In the genomic region with DNA sequence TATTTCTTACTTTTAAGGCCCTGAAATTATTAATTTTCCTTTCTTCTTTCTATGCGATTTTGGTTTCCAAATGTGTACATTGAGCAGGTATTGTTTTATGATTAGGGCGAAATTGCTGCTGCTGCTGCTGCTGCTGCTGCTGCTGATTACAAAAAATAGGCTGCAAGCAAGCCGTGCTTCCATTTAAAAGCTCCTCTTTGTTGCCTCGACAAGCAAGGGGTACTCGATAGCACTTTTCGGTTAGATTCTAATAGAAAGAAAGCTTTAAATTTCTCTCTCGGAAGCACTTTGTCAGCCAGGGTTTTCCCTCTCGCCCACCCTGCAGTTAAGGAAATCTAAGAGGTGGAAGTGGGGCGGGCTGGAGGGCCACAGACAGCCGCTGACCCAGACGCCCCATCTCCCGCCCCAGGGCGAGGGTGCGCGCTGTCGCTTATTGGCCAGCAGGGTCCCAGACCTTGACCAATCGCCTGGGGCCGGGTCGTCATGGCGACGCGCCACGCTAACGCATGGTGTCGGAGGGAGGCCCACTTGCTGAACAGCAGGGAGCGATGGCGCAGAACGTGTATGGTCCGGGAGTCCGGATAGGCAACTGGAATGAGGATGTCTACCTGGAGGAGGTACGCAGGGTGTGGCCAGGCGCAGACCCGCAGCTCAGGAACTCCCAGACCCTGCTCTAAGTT, we compare ENCODE assay signal across 8 cellular contexts. TPM values are rescaled to one million over a fixed set of nuclear protein-coding genes. Genes with fewer than 3 reads are reported as not detected.
A peak's percentile ranks its signal among the peaks of the same experiment; 100 is the strongest.
DNase-seq lines count a peak whose midpoint lies in the region; ATAC-seq and TF ChIP-seq lines count a peak whose summit lies in the region.

TSS of gene CFAP161 (plus strand) at position 489 of the 680 bp plus-strand sequence. CDS start at position 549, 60 bp downstream.

- H3K27me3 Mint-ChIP-seq in activated CD8-positive, alpha-beta memory T cell treated with anti-CD3 and anti-CD28 coated beads, Interleukin-2, amount 10 ng/mL, durations not matched to agents 7 days and 5 days, result peaks cover 76% of the 10 kb centered on the region
- peaks cover 59 to 76% (median 70%) of the 10 kb centered on the region in 5 donors for H3K27me3 Mint-ChIP-seq in naive thymus-derived CD4-positive, alpha-beta T cell

- no peaks in the 10 kb centered on the region for H3K27me3 ChIP-seq in naive thymus-derived CD4-positive, alpha-beta T cell (ENCODE audit: control insufficient read depth in 2 of 2, insufficient read depth in 2 of 2, low read length in 2 of 2)

- no peaks in the 10 kb centered on the region for H3K36me3 ChIP-seq in naive thymus-derived CD4-positive, alpha-beta T cell (ENCODE audit: control insufficient read depth in 2 of 3, insufficient read depth in 3 of 3, low read length in 3 of 3)

- H3K4me1 ChIP-seq in naive thymus-derived CD4-positive, alpha-beta T cell (ENCODE audit: control insufficient read depth in 2 of 2, insufficient read depth in 2 of 2, low read length in 2 of 2), result no peaks in the 10 kb centered on the region

- no peak within 1 kb of the TSS for H3K4me3 Mint-ChIP-seq in activated CD8-positive, alpha-beta memory T cell treated with anti-CD3 and anti-CD28 coated beads, Interleukin-2, amount 10 ng/mL, durations not matched to agents 7 days and 5 days
- H3K4me3 Mint-ChIP-seq in naive thymus-derived CD4-positive, alpha-beta T cell, result peak within 1 kb of the TSS in 8 of 10 donors; percentile 44 to 73 (median 66)

- peak within 1 kb of the TSS; percentile 49 for H3K4me3 ChIP-seq in fibroblast of pulmonary artery (replicated peaks; ENCODE audit: low read depth, low read length)
- no peak within 1 kb of the TSS for H3K4me3 ChIP-seq in naive thymus-derived CD4-positive, alpha-beta T cell (ENCODE audit: low read length)

- DNase-seq in DMS114 treated with DMSO at 0.1 percent for 48 hours (lab: John Stamatoyannopoulos, UW; ENCODE audit: unreplicated experiment) (peak; percentile 11), NCI-H1694 (lab: John Stamatoyannopoulos, UW) (peak; percentile 29), fibroblast of pulmonary artery (ENCODE audit: low read depth) (peak; percentile 73), substantia nigra (lab: John Stamatoyannopoulos, UW) (peak; percentile 4 to 91 (median 63))
- DNase-seq in activated CD8-positive, alpha-beta memory T cell treated with anti-CD3 and anti-CD28 coated beads, Interleukin-2, amount 10 ng/mL, durations not matched to agents 7 days and 5 days, result peak; percentile 43
- DNase-seq in naive thymus-derived CD4-positive, alpha-beta T cell, result no peak

- H3K4me1 Mint-ChIP-seq in activated CD8-positive, alpha-beta memory T cell treated with anti-CD3 and anti-CD28 coated beads, Interleukin-2, amount 10 ng/mL, durations not matched to agents 7 days and 5 days, result peaks cover 4% of the 10 kb centered on the region
- H3K4me1 Mint-ChIP-seq in naive thymus-derived CD4-positive, alpha-beta T cell, result peaks cover 0 to 14% (median 8%) of the 10 kb centered on the region in 7 donors

- peak; percentile 66 for ATAC-seq in activated CD8-positive, alpha-beta memory T cell treated with anti-CD3 and anti-CD28 coated beads, Interleukin-2, amount 10 ng/mL, durations not matched to agents 7 days and 5 days
- no peak for ATAC-seq in naive thymus-derived CD4-positive, alpha-beta T cell
- no peak for ATAC-seq in HG03135 (IDR thresholded peaks at IDR 0.05; ENCODE audit: unreplicated experiment)
- ATAC-seq in GM18909 (IDR thresholded peaks at IDR 0.05; ENCODE audit: poor library complexity, unreplicated experiment), result no peak

- POLR2A ChIA-PET in naive thymus-derived CD4-positive, alpha-beta T cell (lab: Charles Lee), result no interaction called here

- no peak within 1 kb of the TSS for H3K27ac Mint-ChIP-seq in activated CD8-positive, alpha-beta memory T cell treated with anti-CD3 and anti-CD28 coated beads, Interleukin-2, amount 10 ng/mL, durations not matched to agents 7 days and 5 days
- H3K27ac Mint-ChIP-seq in naive thymus-derived CD4-positive, alpha-beta T cell, result no peak within 1 kb of the TSS

- peaks cover 1% of the 10 kb centered on the region for H3K36me3 Mint-ChIP-seq in activated CD8-positive, alpha-beta memory T cell treated with anti-CD3 and anti-CD28 coated beads, Interleukin-2, amount 10 ng/mL, durations not matched to agents 7 days and 5 days
- peaks cover 0 to 4% (median 0%) of the 10 kb centered on the region in 5 donors for H3K36me3 Mint-ChIP-seq in naive thymus-derived CD4-positive, alpha-beta T cell

- CTCF ChIA-PET in activated CD8-positive, alpha-beta memory T cell treated with anti-CD3 and anti-CD28 coated beads, Interleukin-2, amount 10 ng/mL, durations not matched to agents 7 days and 5 days (lab: Charles Lee), result no interaction called here
- CTCF ChIA-PET in naive thymus-derived CD4-positive, alpha-beta T cell (lab: Charles Lee), result no interaction called here

- H3K27ac ChIP-seq in naive thymus-derived CD4-positive, alpha-beta T cell (ENCODE audit: low read depth, low read length), result no peak within 1 kb of the TSS
- no peak within 1 kb of the TSS for H3K27ac ChIP-seq in substantia nigra (ENCODE audit: low read depth, low read length, poor library complexity, severe bottlenecking)

- no peaks in the 10 kb centered on the region for H3K9me3 Mint-ChIP-seq in activated CD8-positive, alpha-beta memory T cell treated with anti-CD3 and anti-CD28 coated beads, Interleukin-2, amount 10 ng/mL, durations not matched to agents 7 days and 5 days (ENCODE audit: low read depth)
- H3K9me3 Mint-ChIP-seq in naive thymus-derived CD4-positive, alpha-beta T cell, result peaks cover 0 to 28% (median 9%) of the 10 kb centered on the region in 11 donors

- TF ChIP-seq CTCF in fibroblast of pulmonary artery (IDR thresholded peaks at IDR 0.05; ENCODE audit: low read length, missing control alignments), result no peak

- intact Hi-C loops in naive thymus-derived CD4-positive, alpha-beta T cell (cut with micrococcal nuclease), result no loop called here

- no peaks in the 10 kb centered on the region for H3K9me3 ChIP-seq in naive thymus-derived CD4-positive, alpha-beta T cell (ENCODE audit: control insufficient read depth in 2 of 3, low read length in 3 of 3)

RNA-seq across cellular contexts. Expression of gene CFAP161, which starts in this region (rescaled TPM):
- total RNA-seq in activated CD8-positive, alpha-beta memory T cell treated with anti-CD3 and anti-CD28 coated beads, Interleukin-2, amount 10 ng/mL, durations not matched to agents 7 days and 5 days, result not detected
- total RNA-seq in naive thymus-derived CD4-positive, alpha-beta T cell, result not detected
- not detected for polyA plus RNA-seq in naive thymus-derived CD4-positive, alpha-beta T cell

Comparison
In these comparisons a context has a peak if more than half of its experiments do, and no peak if none do; other contexts are left out.
1. Peak in DNase-seq and ATAC-seq in activated CD8-positive, alpha-beta memory T cell treated with anti-CD3 and anti-CD28 coated beads, Interleukin-2, amount 10 ng/mL, durations not matched to agents 7 days and 5 days; RNA of the gene not detected or under 1 TPM.
2. DNase-seq: peak in DMS114 treated with DMSO at 0.1 percent for 48 hours (single experiment), NCI-H1694 (single experiment), fibroblast of pulmonary artery (single experiment) and substantia nigra (49 of 49); none in naive thymus-derived CD4-positive, alpha-beta T cell (0 of 9).